Comparison of ENCODE assay signal across 21 cellular contexts in the genomic region with DNA sequence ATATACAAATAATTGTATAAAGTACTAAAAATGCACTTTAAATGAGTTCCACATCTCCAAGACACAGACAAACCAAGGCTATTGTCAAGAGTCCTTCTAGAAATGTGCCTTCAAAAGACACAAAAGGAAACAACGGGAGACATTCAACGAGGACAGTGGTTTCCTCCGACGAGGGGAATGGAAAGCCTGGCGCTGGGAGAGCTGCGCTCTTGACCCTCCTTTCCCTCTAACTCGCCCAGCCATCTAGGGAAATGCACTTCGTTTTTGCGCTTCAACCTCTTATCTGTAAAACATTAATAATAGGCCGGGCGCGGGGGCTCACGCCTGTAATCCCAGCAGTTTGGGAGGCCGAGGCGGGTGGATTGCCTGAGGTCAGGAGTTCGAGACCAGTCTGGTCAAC. TPM values are rescaled to one million over a fixed set of nuclear protein-coding genes. Genes with fewer than 3 reads are reported as not detected.
"Had no signal": no experiment of that assay in that cellular context is flagged by ENCODE, and none has a peak within 500 bp of the region (broad histone marks: within the 10 kb centered on the region; RNA-seq: fewer than 3 reads in every experiment).

No MANE protein-coding gene starts in this region.

- H3K36me3 Mint-ChIP-seq: memory B cell had no signal

- H3K9me3 ChIP-seq: adrenal gland, gastrocnemius medialis, left ventricle myocardium inferior, prostate gland, right lobe of liver, upper lobe of left lung had no signal

- H3K4me3 Mint-ChIP-seq: memory B cell; T-helper 2 cell treated with Interferon-gamma antibody and Interleukin-4, amounts not matched to agents 5 μg/mL and 100 μg/mL, for 36 hours had no signal

- H3K27ac ChIP-seq: adrenal gland, coronary artery, gastrocnemius medialis, left ventricle myocardium inferior, prostate gland, right lobe of liver, upper lobe of left lung had no signal

- H3K4me1 Mint-ChIP-seq: memory B cell had no signal

- H3K27me3 ChIP-seq: adrenal gland, gastrocnemius medialis, right lobe of liver, upper lobe of left lung had no signal

- DNase-seq: activated CD4-positive, alpha-beta T cell treated with anti-CD3 and anti-CD28 coated beads, Interleukin-2, amount 50 U/mL, for 4 hours; activated naive CD4-positive, alpha-beta T cell treated with anti-CD3 and anti-CD28 coated beads, Interleukin-2, amount 50 U/mL, for 16 hours; activated T-cell treated with anti-CD3 and anti-CD28 coated beads, Interleukin-2, amount 50 U/mL, for 1 hour; adrenal gland; central memory CD4-positive, alpha-beta T cell; effector CD4-positive, alpha-beta T cell; gastrocnemius medialis; hippocampal formation; kidney; left ventricle myocardium inferior; right lobe of liver; stimulated activated CD4-positive, alpha-beta T cell treated with anti-CD3 and anti-CD28 coated beads, Interleukin-2, amount 100 ng/mL, for 24 hours; stimulated activated naive CD4-positive, alpha-beta T cell treated with Interleukin-2 at 50 U/mL for 16 hours; SW 1271 had no signal

- FAIRE-seq: kidney had no signal

- H3K4me1 ChIP-seq: adrenal gland, gastrocnemius medialis, left ventricle myocardium inferior, prostate gland, right lobe of liver, upper lobe of left lung had no signal

- H3K36me3 ChIP-seq: adrenal gland, gastrocnemius medialis, left ventricle myocardium inferior, prostate gland, right lobe of liver, upper lobe of left lung had no signal

- H3K4me3 ChIP-seq: adrenal gland, coronary artery, gastrocnemius medialis, left ventricle myocardium inferior, prostate gland, right lobe of liver, upper lobe of left lung had no signal

- ATAC-seq: activated CD4-positive, CD25-positive, alpha-beta regulatory T cell treated with anti-CD3 and anti-CD28 coated beads, Interleukin-2, amount 50 U/mL, for 24 hours; gastrocnemius medialis; right lobe of liver had no signal

- H3K27ac Mint-ChIP-seq: memory B cell; T-helper 2 cell treated with Interferon-gamma antibody and Interleukin-4, amounts not matched to agents 5 μg/mL and 100 μg/mL, for 36 hours had no signal

- H3K27me3 Mint-ChIP-seq: memory B cell had no signal

RNA-seq across cellular contexts. Expression of a gene that starts 37.0 kb away (rescaled TPM):
- total RNA-seq: gastrocnemius medialis, kidney, left ventricle myocardium inferior, right lobe of liver had no signal
- polyA plus RNA-seq: adrenal gland, fibroblast of lung had no signal
